8 cellular contexts compared by ENCODE assay signal in genomic region chr22:42365337-42365865, GRCh38.
A peak's percentile ranks its signal among the peaks of the same experiment; 100 is the strongest.
DNase-seq lines count a peak whose midpoint lies in the region; ATAC-seq, FAIRE-seq and TF ChIP-seq lines count a peak whose summit lies in the region.

No MANE protein-coding gene starts in this region.

- DNase-seq in NCI-H69 (lab: John Stamatoyannopoulos, UW) (peak; percentile 97), sigmoid colon (peak; percentile 76), NCI-H226 (no peak), H54 (ENCODE audit: insufficient read length, low spot score) (no peak), NCI-H187 (lab: John Stamatoyannopoulos, UW) (no peak)

- no peak for TF ChIP-seq POLR2A in gastroesophageal sphincter (IDR thresholded peaks at IDR 0.05)
- no peak for TF ChIP-seq POLR2A in sigmoid colon (IDR thresholded peaks at IDR 0.05)
- no peak for TF ChIP-seq POLR2A in H54 (IDR thresholded peaks at IDR 0.05; ENCODE audit: low read depth, low read length)

- FAIRE-seq in H54 (lab: Jason Lieb, UNC): no peak

- H3K36me3 ChIP-seq in HEK293 (ENCODE audit: control insufficient read depth in 2 of 2, insufficient read depth in 1 of 2, low read length in 2 of 2): no peaks in the 10 kb centered on the region
- no peaks in the 10 kb centered on the region for H3K36me3 ChIP-seq in gastroesophageal sphincter
- H3K36me3 ChIP-seq in sigmoid colon: no peaks in the 10 kb centered on the region

- WGBS in gastroesophageal sphincter (ENCODE audit: low coverage in 1 of 2), 2 donors: 32 to 43% methylated on average over 3 to 6 of the region's 10 CpGs
- 37 to 48% methylated on average over 10 of the region's 10 CpGs for WGBS in sigmoid colon, 2 donors

- intact Hi-C loops in sigmoid colon (cut with DNase I): loop anchor here (5.0 kb wide), 3 partner anchors 62 to 288 kb away; partner anchors contain the start of genes NDUFA6 and SMDT1

- CTCF ChIA-PET in HEK293 (lab: Yijun Ruan, JAX): interaction anchor here (0.6 to 1.1 kb wide), 5 partner anchors 10 to 83 kb away, joined by 3 to 7 read pairs (median 4); no protein-coding TSS in a partner anchor

- TF ChIP-seq CTCF in HEK293 (tag by site-specific recombination; IDR thresholded peaks at IDR 0.05) (no peak), gastroesophageal sphincter (IDR thresholded peaks at IDR 0.05) (no peak), sigmoid colon (IDR thresholded peaks at IDR 0.05) (no peak)

- no peaks in the 10 kb centered on the region for H3K9me3 ChIP-seq in HEK293 (ENCODE audit: control insufficient read depth, insufficient read depth, low read depth, low read length)
- no peaks in the 10 kb centered on the region for H3K9me3 ChIP-seq in gastroesophageal sphincter
- H3K9me3 ChIP-seq in sigmoid colon: no peaks in the 10 kb centered on the region

- TF ChIP-seq EP300 in gastroesophageal sphincter (IDR thresholded peaks at IDR 0.05): no peak
- TF ChIP-seq EP300 in sigmoid colon (IDR thresholded peaks at IDR 0.05): no peak

- POLR2A ChIA-PET in HEK293 (lab: Yijun Ruan, JAX): no interaction called here

- peaks cover 23% of the 10 kb centered on the region for H3K4me1 ChIP-seq in HEK293 (ENCODE audit: control insufficient read depth, insufficient read depth, low read length)
- peaks cover 0 to 55% (median 39%) of the 10 kb centered on the region in 3 donors for H3K4me1 ChIP-seq in gastroesophageal sphincter
- H3K4me1 ChIP-seq in sigmoid colon: peaks cover 0 to 59% (median 56%) of the 10 kb centered on the region in 4 donors

- H3K27ac ChIP-seq in HEK293 (ENCODE audit: extremely low read depth, low read depth, low read length): peak overlapping the region; percentile 63
- peak overlapping the region in 3 of 4 donors; percentile 73 to 78 (median 74) for H3K27ac ChIP-seq in gastroesophageal sphincter
- peak overlapping the region; percentile 69 to 82 (median 78) for H3K27ac ChIP-seq in sigmoid colon

- ATAC-seq in gastroesophageal sphincter (no peak), HG02763 (IDR thresholded peaks at IDR 0.05; ENCODE audit: unreplicated experiment) (no peak)

- no peaks in the 10 kb centered on the region for H3K27me3 ChIP-seq in gastroesophageal sphincter
- H3K27me3 ChIP-seq in sigmoid colon: no peaks in the 10 kb centered on the region

- H3K4me3 ChIP-seq in HEK293 (ENCODE audit: low read depth, low read length) (no peak overlapping the region), gastroesophageal sphincter (peak overlapping the region in 1 of 2 donors; percentile 25), sigmoid colon (peak overlapping the region in 1 of 4 donors; percentile 13)

TF ChIP-seq in HEK293, 187 proteins besides CTCF, POLR2A, EP300 and RAD21 (continues in another document):
- TF ChIP-seq PRDM10 (tag by site-specific recombination; IDR thresholded peaks at IDR 0.05) (peak; percentile 59), FEZF1 (tag by site-specific recombination; IDR thresholded peaks at IDR 0.05) (0 out of 2 replicates have a peak, but pooled peaks have one; percentile 19), ZNF184 (tag by site-specific recombination; IDR thresholded peaks at IDR 0.05) (no peak), ZIC2 (tag by site-specific recombination; IDR thresholded peaks at IDR 0.05) (peak; percentile 99), ZNF24 (tag by site-specific recombination; IDR thresholded peaks at IDR 0.05) (peak; percentile 59; the same call in 1 of the 2 replicates), PATZ1 (tag by site-specific recombination; IDR thresholded peaks at IDR 0.05) (peak; percentile 84), GLIS2 (tag by site-specific recombination; IDR thresholded peaks at IDR 0.05) (peak; percentile 95), ZNF560 (tag by site-specific recombination; IDR thresholded peaks at IDR 0.05; ENCODE audit: borderline replicate concordance) (no peak), BCL11B (tag by site-specific recombination; IDR thresholded peaks at IDR 0.05; ENCODE audit: low read depth) (peak; percentile 23; the same call in 1 of the 2 replicates), ZNF2 (tag by site-specific recombination; IDR thresholded peaks at IDR 0.05) (no peak), ZNF449 (tag by site-specific recombination; IDR thresholded peaks at IDR 0.05) (peak; percentile 91), ZFHX2 (tag by site-specific recombination; conservative IDR thresholded peaks at IDR 0.05) (peak; percentile 22; the same call in 1 of the 2 replicates), ZNF558 (tag by site-specific recombination; IDR thresholded peaks at IDR 0.05) (no peak), ZBTB21 (tag by site-specific recombination; IDR thresholded peaks at IDR 0.05) (peak; percentile 97), ZNF155 (tag by site-specific recombination; IDR thresholded peaks at IDR 0.05) (no peak), ZBTB48 (tag by site-specific recombination; IDR thresholded peaks at IDR 0.05) (peak; percentile 79; the same call in 1 of the 2 replicates), ZNF776 (tag by site-specific recombination; IDR thresholded peaks at IDR 0.05; ENCODE audit: borderline replicate concordance) (no peak), ZEB2 (tag by site-specific recombination; IDR thresholded peaks at IDR 0.05) (peak; percentile 47; the same call in 1 of the 2 replicates), ZNF621 (tag by site-specific recombination; IDR thresholded peaks at IDR 0.05) (no peak), PRDM4 (tag by site-specific recombination; IDR thresholded peaks at IDR 0.05) (peak; percentile 54)

Comparison
In these comparisons a context has a peak if more than half of its experiments do, and no peak if none do; other contexts are left out.
1. DNase-seq: peak in NCI-H69 (single experiment) and sigmoid colon (single experiment); none in NCI-H226 (single experiment), H54 (single experiment) and NCI-H187 (0 of 2).
2. Peak in every context shown above with its lines, with median percentiles within 50 percentile points of each other: H3K27ac ChIP-seq.